Comparison of ENCODE assay signal across 8 cellular contexts in genomic region chr12:54357802-54358619, GRCh38. TPM values are rescaled to one million over a fixed set of nuclear protein-coding genes. Genes with fewer than 3 reads are reported as not detected.
A peak's percentile ranks its signal among the peaks of the same experiment; 100 is the strongest.
DNase-seq lines count a peak whose midpoint lies in the region; TF ChIP-seq lines count a peak whose summit lies in the region.

No MANE protein-coding gene starts in this region.

- no peak overlapping the region for H3K4me3 Mint-ChIP-seq in endodermal cell

- CTCF ChIA-PET in GM10248 (lab: Yijun Ruan, JAX): interaction anchor here (1.1 to 8.6 kb wide), 16 partner anchors 10 to 150 kb away, joined by 4 to 74 read pairs (median 16); partner anchors contain the start of gene COPZ1

- H3K4me3 ChIP-seq in MM.1S (ENCODE audit: low read length) (peak overlapping the region; percentile 98), endodermal cell (ENCODE audit: low read length) (peak overlapping the region; percentile 92)

- peak overlapping the region; percentile 85; the same call in 1 of the 2 replicates for H3K9ac ChIP-seq in MM.1S (ENCODE audit: low read length)
- H3K9ac ChIP-seq in endodermal cell (ENCODE audit: extremely low read depth, low read length, poor library complexity, severe bottlenecking): peak overlapping the region; percentile 72

- H3K4me1 Mint-ChIP-seq in endodermal cell: peaks cover 21% of the 10 kb centered on the region

- WGBS in endodermal cell (ENCODE audit: insufficient coverage in 1 of 2, insufficient read length in 1 of 2), 2 experiments: 8 to 11% methylated on average over 4 to 9 of the region's 10 CpGs

- H2AFZ ChIP-seq in MM.1S (ENCODE audit: low read length): peak overlapping the region; percentile 99

- H3K36me3 ChIP-seq in MM.1S (replicated peaks; ENCODE audit: insufficient read depth, low read length) (no peaks in the 10 kb centered on the region), endodermal cell (ENCODE audit: control insufficient read depth, insufficient read depth, low read length) (no peaks in the 10 kb centered on the region)

- intact Hi-C loops in posterior cingulate gyrus (cut with DNase I): no loop called here

- H4K20me1 ChIP-seq in MM.1S (ENCODE audit: insufficient read depth, low read length): no peaks in the 10 kb centered on the region

- peak overlapping the region; percentile 99 for H3K4me2 ChIP-seq in MM.1S (ENCODE audit: low read depth, low read length)

- no peaks in the 10 kb centered on the region for H3K36me3 Mint-ChIP-seq in endodermal cell (ENCODE audit: low read depth)

- peak; percentile 70 for DNase-seq in GM10248 (ENCODE audit: extremely low spot score)
- DNase-seq in MM.1S: peak; percentile 51
- DNase-seq in endodermal cell: peak; percentile 78
- peak in 6 of 10 donors; percentile 48 to 94 (median 76) for DNase-seq in posterior cingulate gyrus
- DNase-seq in NCI-H446 treated with DMSO at 0.1 percent for 48 hours (lab: John Stamatoyannopoulos, UW): no peak
- no peak for DNase-seq in 8988T
- DNase-seq in LoVo (ENCODE audit: low spot score): no peak

- no peak for TF ChIP-seq CTCF in GM10248 (IDR thresholded peaks at IDR 0.05; ENCODE audit: control extremely low read depth, extremely low read depth, low read depth, missing control alignments)
- TF ChIP-seq CTCF in MM.1S (IDR thresholded peaks at IDR 0.05; ENCODE audit: low read length): no peak
- TF ChIP-seq CTCF in VCaP (conservative IDR thresholded peaks at IDR 0.05): no peak
- TF ChIP-seq CTCF in endodermal cell (conservative IDR thresholded peaks at IDR 0.05): no peak

- H3K27ac ChIP-seq in MM.1S (ENCODE audit: low read length) (peak overlapping the region; percentile 21; the same call in 1 of the 2 replicates), VCaP (peak overlapping the region; percentile 96), endodermal cell (ENCODE audit: low read depth, low read length) (peak overlapping the region; percentile 86)

- H3F3A ChIP-seq in MM.1S (ENCODE audit: insufficient read depth, low read length): peaks cover 2% of the 10 kb centered on the region; the same call in 1 of the 2 replicates

- peaks cover 3% of the 10 kb centered on the region for H3K27me3 Mint-ChIP-seq in endodermal cell (ENCODE audit: insufficient read depth)

- H3K27ac Mint-ChIP-seq in endodermal cell: no peak overlapping the region

- H3K9me3 Mint-ChIP-seq in endodermal cell: no peaks in the 10 kb centered on the region

- H3K9me3 ChIP-seq in MM.1S (replicated peaks; ENCODE audit: insufficient read depth, low read length) (no peaks in the 10 kb centered on the region), endodermal cell (ENCODE audit: control insufficient read depth, low read length) (no peaks in the 10 kb centered on the region)

- H3K4me1 ChIP-seq in MM.1S (ENCODE audit: low read length) (peaks cover 5% of the 10 kb centered on the region; the same call in 1 of the 2 replicates), endodermal cell (ENCODE audit: control insufficient read depth, insufficient read depth, low read length) (peaks cover 28% of the 10 kb centered on the region)

- peaks cover 14% of the 10 kb centered on the region for H3K27me3 ChIP-seq in MM.1S (replicated peaks; ENCODE audit: insufficient read depth, low read length)
- H3K27me3 ChIP-seq in endodermal cell (ENCODE audit: control insufficient read depth, insufficient read depth, low read length, poor library complexity, severe bottlenecking): no peaks in the 10 kb centered on the region

- POLR2A ChIA-PET in GM10248 (lab: Yijun Ruan, JAX): interaction anchor here (0.8 to 1.7 kb wide), 2 partner anchors 21 to 33 kb away, joined by 4 to 5 read pairs; partner anchors contain the start of gene COPZ1

- H3K9me2 ChIP-seq in MM.1S (replicated peaks; ENCODE audit: insufficient read depth, low read length): no peaks in the 10 kb centered on the region

- no peaks in the 10 kb centered on the region for H3K79me2 ChIP-seq in MM.1S (ENCODE audit: low read length)

RNA-seq across cellular contexts. Expression of gene GPR84, which starts 6.3 kb away (rescaled TPM):
- total RNA-seq in endodermal cell: not detected
- 0.11 TPM for polyA plus RNA-seq in endodermal cell (2013, experiment 1 of 2)
- not detected for polyA plus RNA-seq in endodermal cell (2013, experiment 2 of 2)

RNA-seq across cellular contexts. Expression of gene ZNF385A, which starts 26.5 kb away (rescaled TPM):
- 10 to 100 TPM; 10.5 to 16.3 TPM for total RNA-seq in endodermal cell
- 39.3 TPM for polyA plus RNA-seq in endodermal cell (2013, experiment 1 of 2)
- 35.5 TPM for polyA plus RNA-seq in endodermal cell (2013, experiment 2 of 2)

RNA-seq across cellular contexts. Expression of gene COPZ1, which starts 33.1 kb away (rescaled TPM):
- total RNA-seq in endodermal cell: 100 to 1,000 TPM; 153 to 183 TPM
- polyA plus RNA-seq in endodermal cell (2013, experiment 1 of 2): 138 TPM
- 134 TPM for polyA plus RNA-seq in endodermal cell (2013, experiment 2 of 2)

RNA-seq across cellular contexts. Expression of gene NFE2, which starts 57.2 kb away (rescaled TPM):
- 1 to 10 TPM; 2.7 TPM for total RNA-seq in endodermal cell
- polyA plus RNA-seq in endodermal cell (2013, experiment 1 of 2): 1.8 TPM
- polyA plus RNA-seq in endodermal cell (2013, experiment 2 of 2): 1.6 TPM

Comparison
In these comparisons a context has a peak if more than half of its experiments do, and no peak if none do; other contexts are left out.
1. DNase-seq: peak in GM10248 (single experiment), MM.1S (single experiment), endodermal cell (single experiment) and posterior cingulate gyrus (6 of 10); none in NCI-H446 treated with DMSO at 0.1 percent for 48 hours (single experiment), 8988T (single experiment) and LoVo (single experiment).
2. H3K27ac ChIP-seq: peak in every context shown above with its lines; median percentile 96 in VCaP; 86 in endodermal cell; 21 in MM.1S.